In genomic region chr1:53050310-53050709, GRCh38 we compare ENCODE assay signal across 18 cellular contexts. TPM values are rescaled to one million over a fixed set of nuclear protein-coding genes. Genes with fewer than 3 reads are reported as not detected.
"Had no signal": no experiment of that assay in that cellular context is flagged by ENCODE, and none has a peak within 500 bp of the region (broad histone marks: within the 10 kb centered on the region; RNA-seq: fewer than 3 reads in every experiment).

No MANE protein-coding gene starts in this region.

- H3K4me3 ChIP-seq: neural progenitor cell, prostate gland, skin epidermis, suprapubic skin had no signal

- H3K4me1 ChIP-seq: prostate gland had no signal

- H3K9ac ChIP-seq: neural progenitor cell had no signal

- H3K4me2 ChIP-seq: neural progenitor cell had no signal

- H3K9me3 ChIP-seq: prostate gland, suprapubic skin had no signal

- H3K36me3 ChIP-seq: neural progenitor cell had no signal

- H3K27ac ChIP-seq: foreskin keratinocyte, neural progenitor cell, prostate gland, suprapubic skin had no signal

- DNase-seq: activated CD4-positive, alpha-beta T cell treated with anti-CD3 and anti-CD28 coated beads for 1 hour; activated CD4-positive, alpha-beta T cell treated with anti-CD3 and anti-CD28 coated beads, Interleukin-2, amount 50 U/mL, for 4 hours; activated effector memory CD4-positive, alpha-beta T cell treated with anti-CD3 and anti-CD28 coated beads, Interleukin-2, amount 50 U/mL, for 16 hours; activated naive CD4-positive, alpha-beta T cell treated with anti-CD3 and anti-CD28 coated beads, Interleukin-2, amount 50 U/mL, for 16 hours; activated T-cell treated with anti-CD3 and anti-CD28 coated beads, Interleukin-2, amount 50 U/mL, for 72 hours; effector memory CD4-positive, alpha-beta T cell; foreskin keratinocyte; kidney; naive B cell; right cardiac atrium had no signal

- ATAC-seq: activated T-cell treated with anti-CD3 and anti-CD28 coated beads, Interleukin-2, amount 50 U/mL, for 72 hours; foreskin keratinocyte; left lobe of liver; right cardiac atrium had no signal

- FAIRE-seq: kidney had no signal

- H2AFZ ChIP-seq: neural progenitor cell had no signal

- H3K27me3 ChIP-seq: foreskin keratinocyte, neural progenitor cell, suprapubic skin had no signal

RNA-seq across cellular contexts. Expression of gene PODN, which starts 11.7 kb away (rescaled TPM):
- total RNA-seq: activated CD8-positive, alpha-beta memory T cell treated with anti-CD3 and anti-CD28 coated beads for 36 hours; activated T-cell treated with anti-CD3 and anti-CD28 coated beads, Interleukin-2, amount 50 U/mL, for 72 hours; dermis blood vessel endothelial cell; foreskin keratinocyte; T-helper 1 cell treated with Interleukin-12 subunit alpha and Interleukin-12 subunit beta and Interleukin-4 antibody, amounts not matched to agents 30 ng/mL and 1 ng/mL, for 36 hours had no signal
- polyA plus RNA-seq: foreskin keratinocyte had no signal
